In genomic region chr6:41177287-41177686, GRCh38 we compare ENCODE assay signal across 16 cellular contexts. TPM values are rescaled to one million over a fixed set of nuclear protein-coding genes. Genes with fewer than 3 reads are reported as not detected.
DNase-seq lines count a peak whose midpoint lies in the region; ATAC-seq, FAIRE-seq and TF ChIP-seq lines count a peak whose summit lies in the region.
"Had no signal": no experiment of that assay in that cellular context is flagged by ENCODE, and none has a peak within 500 bp of the region (broad histone marks: within the 10 kb centered on the region; RNA-seq: fewer than 3 reads in every experiment).

No MANE protein-coding gene starts in this region.

- H3K4me2 ChIP-seq in GM23338 = no peak overlapping the region
- H3K4me2 ChIP-seq: BLaER1 treated with 17β-estradiol and CSF1 and Interleukin-3, amounts not matched to agents 10 nM and 100 nM had no signal

- H3K79me2 ChIP-seq in GM23338 (replicated peaks; ENCODE audit: insufficient read depth) = no peaks in the 10 kb centered on the region

- intact Hi-C loops in colonic mucosa (cut with DNase I) = no loop called here
- intact Hi-C loops in uterus (cut with DNase I; ENCODE audit: low total_unique reads) = no loop called here
- intact Hi-C loops in heart right ventricle (cut with DNase I) = no loop called here

- TF ChIP-seq POLR2A in uterus (IDR thresholded peaks at IDR 0.05) = no peak

- no peaks in the 10 kb centered on the region for H4K20me1 ChIP-seq in GM23338 (replicated peaks; ENCODE audit: insufficient read depth)
- H4K20me1 ChIP-seq: BLaER1 treated with 17β-estradiol and CSF1 and Interleukin-3, amounts not matched to agents 10 nM and 100 nM had no signal

- H3K27ac Mint-ChIP-seq in GM23338 (no peak overlapping the region), memory B cell (peak overlapping the region; percentile 2)
- H3K27ac Mint-ChIP-seq: B cell; CD8-positive, alpha-beta T cell had no signal

- H3K36me3 Mint-ChIP-seq in GM23338 (ENCODE audit: low read depth) (peaks cover 7% of the 10 kb centered on the region; the same call in 1 of the 3 replicates), memory B cell (no peaks in the 10 kb centered on the region)
- H3K36me3 Mint-ChIP-seq: CD8-positive, alpha-beta T cell had no signal

- FAIRE-seq in HTR-8/SVneo (lab: Jason Lieb, UNC) = peak; percentile 28

- no peak overlapping the region for H3K4me3 Mint-ChIP-seq in GM23338
- H3K4me3 Mint-ChIP-seq in memory B cell = no peak overlapping the region
- H3K4me3 Mint-ChIP-seq: B cell; CD8-positive, alpha-beta T cell had no signal

- peaks cover 6% of the 10 kb centered on the region; the same call in 2 of the 3 replicates for H3K4me1 Mint-ChIP-seq in GM23338
- peaks cover 6% of the 10 kb centered on the region for H3K4me1 Mint-ChIP-seq in memory B cell

- no peak for ATAC-seq in GM23338
- ATAC-seq in memory B cell (ENCODE audit: low read depth) = no peak
- no peak for ATAC-seq in heart right ventricle
- ATAC-seq: CD8-positive, alpha-beta T cell had no signal

- H3F3A ChIP-seq in GM23338 (replicated peaks; ENCODE audit: low read depth) = no peaks in the 10 kb centered on the region

- TF ChIP-seq CTCF in GM23338 (conservative IDR thresholded peaks at IDR 0.05; ENCODE audit: low read depth in 2 of 2) = no peak
- no peak for TF ChIP-seq CTCF in colonic mucosa (IDR thresholded peaks at IDR 0.05)
- TF ChIP-seq CTCF in uterus (IDR thresholded peaks at IDR 0.05) = no peak
- TF ChIP-seq CTCF in heart right ventricle (IDR thresholded peaks at IDR 0.05) = no peak

- no peak for DNase-seq in GM23338 (ENCODE audit: low spot score)
- no peak for DNase-seq in HTR-8/SVneo (ENCODE audit: insufficient read length, low spot score)
- peak; percentile 2 for DNase-seq in colonic mucosa
- no peak for DNase-seq in memory B cell (ENCODE audit: low spot score in 2 of 2)
- no peak for DNase-seq in uterus
- no peak for DNase-seq in heart right ventricle
- DNase-seq: Calu3, DMS79 treated with DMSO at 0.1 percent for 48 hours, GF-D8 had no signal

- WGBS in heart right ventricle, 2 donors = 53 to 78% methylated on average over 3 of the region's 3 CpGs

- H3K9me3 ChIP-seq in colonic mucosa (no peaks in the 10 kb centered on the region), uterus (no peaks in the 10 kb centered on the region), heart right ventricle (no peaks in the 10 kb centered on the region)
- H3K9me3 ChIP-seq: HAP-1 had no signal

- peaks cover 8% of the 10 kb centered on the region; the same call in 1 of the 3 replicates for H3K9me3 Mint-ChIP-seq in GM23338
- no peaks in the 10 kb centered on the region for H3K9me3 Mint-ChIP-seq in memory B cell
- H3K9me3 Mint-ChIP-seq: CD8-positive, alpha-beta T cell had no signal

- no peaks in the 10 kb centered on the region for H3K36me3 ChIP-seq in GM23338 (ENCODE audit: insufficient read depth)
- no peaks in the 10 kb centered on the region for H3K36me3 ChIP-seq in colonic mucosa
- H3K36me3 ChIP-seq in uterus = no peaks in the 10 kb centered on the region
- no peaks in the 10 kb centered on the region for H3K36me3 ChIP-seq in heart right ventricle
- H3K36me3 ChIP-seq: HAP-1 had no signal

- 0 out of 2 replicates have a peak, but pooled peaks cover 6% of the 10 kb centered on the region for H3K9me2 ChIP-seq in GM23338 (ENCODE audit: insufficient read depth)

- H3K4me1 ChIP-seq in GM23338 (ENCODE audit: insufficient read depth) (no peaks in the 10 kb centered on the region), colonic mucosa (no peaks in the 10 kb centered on the region), uterus (no peaks in the 10 kb centered on the region), heart right ventricle (peaks cover 0 to 5% (median 0%) of the 10 kb centered on the region in 9 donors)
- H3K4me1 ChIP-seq: HAP-1 had no signal

- 0 out of 2 replicates have a peak overlapping the region, but pooled peaks have one; percentile 23 for H2AFZ ChIP-seq in GM23338

- no peak overlapping the region for H3K9ac ChIP-seq in colonic mucosa (ENCODE audit: low read depth in 2 of 2, low read length in 2 of 2)
- H3K9ac ChIP-seq: BLaER1 treated with 17β-estradiol and CSF1 and Interleukin-3, amounts not matched to agents 10 nM and 100 nM had no signal

- no peak overlapping the region for H3K4me3 ChIP-seq in GM23338
- H3K4me3 ChIP-seq in colonic mucosa = no peak overlapping the region
- H3K4me3 ChIP-seq in uterus = no peak overlapping the region
- H3K4me3 ChIP-seq in heart right ventricle = no peak overlapping the region
- H3K4me3 ChIP-seq: BLaER1 treated with 17β-estradiol and CSF1 and Interleukin-3, amounts not matched to agents 10 nM and 100 nM; HAP-1 had no signal

- H3K27me3 Mint-ChIP-seq in GM23338 (ENCODE audit: insufficient read depth, low read depth, poor library complexity) (no peaks in the 10 kb centered on the region), memory B cell (peaks cover 2% of the 10 kb centered on the region)

- no peak overlapping the region for H3K27ac ChIP-seq in GM23338 (ENCODE audit: low read depth)
- no peak overlapping the region for H3K27ac ChIP-seq in colonic mucosa
- no peak overlapping the region for H3K27ac ChIP-seq in uterus
- no peak overlapping the region for H3K27ac ChIP-seq in heart right ventricle
- H3K27ac ChIP-seq: BLaER1 treated with 17β-estradiol and CSF1 and Interleukin-3, amounts not matched to agents 10 nM and 100 nM had no signal

- H3K27me3 ChIP-seq in GM23338 (ENCODE audit: insufficient read depth) = no peaks in the 10 kb centered on the region
- no peaks in the 10 kb centered on the region for H3K27me3 ChIP-seq in colonic mucosa
- no peaks in the 10 kb centered on the region for H3K27me3 ChIP-seq in uterus
- H3K27me3 ChIP-seq in heart right ventricle = peaks cover 0 to 37% (median 8%) of the 10 kb centered on the region in 7 donors
- H3K27me3 ChIP-seq: BLaER1 treated with 17β-estradiol and CSF1 and Interleukin-3, amounts not matched to agents 10 nM and 100 nM had no signal

TF ChIP-seq in GM23338, 12 proteins besides CTCF, POLR2A, EP300 and RAD21 (continues in another document):
- TF ChIP-seq REST (IDR thresholded peaks at IDR 0.05; ENCODE audit: unreplicated experiment) = no peak
- no peak for TF ChIP-seq JUNB (IDR thresholded peaks at IDR 0.05; ENCODE audit: unreplicated experiment)
- TF ChIP-seq, protein P1, sequence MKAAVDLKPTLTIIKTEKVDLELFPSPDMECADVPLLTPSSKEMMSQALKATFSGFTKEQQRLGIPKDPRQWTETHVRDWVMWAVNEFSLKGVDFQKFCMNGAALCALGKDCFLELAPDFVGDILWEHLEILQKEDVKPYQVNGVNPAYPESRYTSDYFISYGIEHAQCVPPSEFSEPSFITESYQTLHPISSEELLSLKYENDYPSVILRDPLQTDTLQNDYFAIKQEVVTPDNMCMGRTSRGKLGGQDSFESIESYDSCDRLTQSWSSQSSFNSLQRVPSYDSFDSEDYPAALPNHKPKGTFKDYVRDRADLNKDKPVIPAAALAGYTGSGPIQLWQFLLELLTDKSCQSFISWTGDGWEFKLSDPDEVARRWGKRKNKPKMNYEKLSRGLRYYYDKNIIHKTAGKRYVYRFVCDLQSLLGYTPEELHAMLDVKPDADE (IDR thresholded peaks at IDR 0.05) = no peak
- no peak for TF ChIP-seq ZNF331 (CRISPR knock-in tag; IDR thresholded peaks at IDR 0.05; ENCODE audit: low read depth)

RNA-seq across cellular contexts. Expression of gene TREM2, which starts 14.4 kb away (rescaled TPM):
- total RNA-seq in GM23338 (2014; rRNA removed; shearing (Covaris generic)) = not detected in 2 replicates
- polyA plus RNA-seq in GM23338 (2016; fragmentation: Nextera tagmentation; extraction: Ambion mirVana) (not detected in 2 replicates), heart right ventricle (1 to 10 TPM; 1.4 to 1.6 TPM)
- total RNA-seq in colonic mucosa (under 1 TPM in 1 of 2 donors, not detected in 1; 0.88 TPM), uterus (1 to 10 TPM in 1 of 4 donors, not detected in 3; 1.0 TPM), heart right ventricle (1 to 10 TPM in 3 of 10 donors, under 1 TPM in 4, not detected in 3; 0.40 to 5.5 (median 1.00) TPM)
- total RNA-seq: A172; B cell; Calu3; CD8-positive, alpha-beta T cell; H4; HT-29 had no signal

RNA-seq across cellular contexts. Expression of gene TREML1, which starts 23.1 kb away (rescaled TPM):
- not detected in 2 replicates for total RNA-seq in GM23338 (2014; rRNA removed; shearing (Covaris generic))
- not detected in 2 replicates for polyA plus RNA-seq in GM23338 (2016; fragmentation: Nextera tagmentation; extraction: Ambion mirVana)
- total RNA-seq in colonic mucosa = not detected
- total RNA-seq in uterus = 1 to 10 TPM in 1 of 4 donors, not detected in 3; 8.2 TPM
- total RNA-seq in heart right ventricle = under 1 TPM in 2 of 10 donors, not detected in 8; 0.33 to 0.39 TPM
- under 1 TPM in 1 of 2 donors, not detected in 1; 0.17 TPM for polyA plus RNA-seq in heart right ventricle
- total RNA-seq: A172; B cell; Calu3; CD8-positive, alpha-beta T cell; H4; HT-29 had no signal

RNA-seq across cellular contexts. Expression of gene TREML2, which starts 23.7 kb away (rescaled TPM):
- 0.07 TPM in 1 of 2 replicates, not detected in the other for total RNA-seq in GM23338 (2014; rRNA removed; shearing (Covaris generic))
- polyA plus RNA-seq in GM23338 (2016; fragmentation: Nextera tagmentation; extraction: Ambion mirVana) = 0.19 TPM in 1 of 2 replicates, not detected in the other
- under 1 TPM in 1 of 2 donors, not detected in 1; 0.11 TPM for total RNA-seq in colonic mucosa
- under 1 TPM in 1 of 4 donors, not detected in 3; 0.12 TPM for total RNA-seq in uterus
- total RNA-seq in heart right ventricle = under 1 TPM in 4 of 10 donors, not detected in 6; 0.10 to 0.38 (median 0.16) TPM
- under 1 TPM in 1 of 2 donors, not detected in 1; 0.01 TPM for polyA plus RNA-seq in heart right ventricle
- total RNA-seq: A172, Calu3 had no signal

RNA-seq across cellular contexts. Expression of gene TREML4, which starts 50.9 kb away (rescaled TPM):
- total RNA-seq in GM23338 (2014; rRNA removed; shearing (Covaris generic)) = not detected in 2 replicates
- polyA plus RNA-seq in GM23338 (2016; fragmentation: Nextera tagmentation; extraction: Ambion mirVana) (not detected in 2 replicates), heart right ventricle (under 1 TPM in 1 of 2 donors, not detected in 1; 0.04 TPM)
- total RNA-seq in colonic mucosa (not detected), uterus (not detected), heart right ventricle (not detected)
- total RNA-seq: A172; B cell; Calu3; CD8-positive, alpha-beta T cell; HT-29 had no signal
